ENCODE assay signal across 7 cellular contexts in the genomic region with DNA sequence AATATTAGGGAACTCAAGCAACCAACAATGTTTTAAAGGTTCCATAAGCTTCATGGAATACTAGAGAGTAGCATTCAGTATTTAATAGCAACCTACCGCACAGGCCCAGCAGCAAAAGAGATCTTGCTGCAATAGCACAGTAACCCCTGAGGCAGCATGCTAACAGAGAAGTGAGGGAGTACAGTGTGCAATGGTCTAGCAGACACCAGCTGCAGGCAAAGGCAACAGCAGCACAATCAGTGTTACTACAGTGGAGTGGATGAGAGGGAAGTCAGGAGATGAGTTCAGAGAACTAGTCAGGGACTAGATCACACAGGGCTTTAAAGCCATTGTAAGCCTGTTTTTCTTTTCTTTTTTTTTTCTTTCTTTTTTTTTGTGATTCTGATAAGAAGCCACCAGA. TPM values are rescaled to one million over a fixed set of nuclear protein-coding genes. Genes with fewer than 3 reads are reported as not detected.
DNase-seq lines count a peak whose midpoint lies in the region; ATAC-seq, FAIRE-seq and TF ChIP-seq lines count a peak whose summit lies in the region.

No MANE protein-coding gene starts in this region.

- no peaks in the 10 kb centered on the region for H3K27me3 ChIP-seq in astrocyte (ENCODE audit: insufficient read depth, low read length)

- no peak for TF ChIP-seq CTCF in astrocyte (IDR thresholded peaks at IDR 0.05; ENCODE audit: insufficient read depth, low read depth, low read length)

- no peak overlapping the region for H2AFZ ChIP-seq in astrocyte (ENCODE audit: low read depth, low read length)

- DNase-seq in astrocyte (ENCODE audit: low read depth): peak; percentile 23
- peak; percentile 52 for DNase-seq in myocyte (ENCODE audit: low read depth)
- DNase-seq in LoVo (ENCODE audit: low spot score): no peak
- no peak for DNase-seq in NCI-H1105 treated with DMSO at 0.1 percent for 48 hours (lab: John Stamatoyannopoulos, UW)
- no peak for DNase-seq in NCI-H510A (lab: John Stamatoyannopoulos, UW)

- ATAC-seq in GM19043 (IDR thresholded peaks at IDR 0.05; ENCODE audit: low read depth, unreplicated experiment) (peak; percentile 53), HG03025 (IDR thresholded peaks at IDR 0.05; ENCODE audit: low FRiP score, unreplicated experiment) (peak; percentile 31)

- H3K36me3 ChIP-seq in astrocyte (ENCODE audit: insufficient read depth, low read length): no peaks in the 10 kb centered on the region

- no peaks in the 10 kb centered on the region for H3K9me3 Mint-ChIP-seq in astrocyte (ENCODE audit: unreplicated experiment)

- peaks cover 23% of the 10 kb centered on the region for H3K4me1 ChIP-seq in astrocyte (ENCODE audit: insufficient read depth, low read length)

- H4K20me1 ChIP-seq in astrocyte (ENCODE audit: insufficient read depth, low read length): peaks cover 33% of the 10 kb centered on the region

- H3K4me3 Mint-ChIP-seq in astrocyte (ENCODE audit: unreplicated experiment): peak overlapping the region; percentile 31

- H3K27ac ChIP-seq in astrocyte (ENCODE audit: low read depth, low read length): peak overlapping the region; percentile 32

- peaks cover 15% of the 10 kb centered on the region for H3K4me1 Mint-ChIP-seq in astrocyte (ENCODE audit: low read depth, unreplicated experiment)

- no peak overlapping the region for H3K4me3 ChIP-seq in astrocyte (ENCODE audit: insufficient read depth, low read depth, low read length)

- no peak for FAIRE-seq in astrocyte (lab: Jason Lieb, UNC)

- no peak overlapping the region for H3K27ac Mint-ChIP-seq in astrocyte (ENCODE audit: unreplicated experiment)

- peaks cover 69% of the 10 kb centered on the region for H3K79me2 ChIP-seq in astrocyte (ENCODE audit: insufficient read depth, low read length)

- peak overlapping the region; percentile 94 for H3K9ac ChIP-seq in astrocyte (ENCODE audit: low read length)

- peaks cover 7% of the 10 kb centered on the region for H3K36me3 Mint-ChIP-seq in astrocyte (ENCODE audit: low read depth, unreplicated experiment)

- H3K9me3 ChIP-seq in astrocyte (ENCODE audit: insufficient read depth, low read depth, low read length): no peaks in the 10 kb centered on the region

- H3K4me2 ChIP-seq in astrocyte (ENCODE audit: low read length): peak overlapping the region; percentile 94

- H3K27me3 Mint-ChIP-seq in astrocyte (ENCODE audit: low read depth, unreplicated experiment): no peaks in the 10 kb centered on the region

RNA-seq across cellular contexts. Expression of a gene that starts 2.8 kb away (rescaled TPM):
- total RNA-seq in astrocyte (6.7 and 6.8 TPM in 2 replicates), myocyte (1.2 and 4.0 TPM in 2 replicates)
- polyA plus RNA-seq in myocyte (2012): 1.8 TPM

RNA-seq across cellular contexts. Expression of a gene that starts 26.3 kb away (rescaled TPM):
- 163 and 173 TPM in 2 replicates for total RNA-seq in astrocyte
- 120 and 140 TPM in 2 replicates for total RNA-seq in myocyte
- polyA plus RNA-seq in myocyte (2012): 56.0 TPM

RNA-seq across cellular contexts. Expression of a gene that starts 54.9 kb away (rescaled TPM):
- total RNA-seq in astrocyte (20.6 and 22.9 TPM in 2 replicates), myocyte (16.8 and 18.7 TPM in 2 replicates)
- 6.9 TPM for polyA plus RNA-seq in myocyte (2012)

Comparison
In these comparisons a context has a peak if more than half of its experiments do, and no peak if none do; other contexts are left out.
1. DNase-seq: peak in astrocyte (single experiment) and myocyte (single experiment); none in LoVo (single experiment), NCI-H1105 treated with DMSO at 0.1 percent for 48 hours (single experiment) and NCI-H510A (single experiment).